29 cellular contexts compared by ENCODE assay signal in the genomic region with DNA sequence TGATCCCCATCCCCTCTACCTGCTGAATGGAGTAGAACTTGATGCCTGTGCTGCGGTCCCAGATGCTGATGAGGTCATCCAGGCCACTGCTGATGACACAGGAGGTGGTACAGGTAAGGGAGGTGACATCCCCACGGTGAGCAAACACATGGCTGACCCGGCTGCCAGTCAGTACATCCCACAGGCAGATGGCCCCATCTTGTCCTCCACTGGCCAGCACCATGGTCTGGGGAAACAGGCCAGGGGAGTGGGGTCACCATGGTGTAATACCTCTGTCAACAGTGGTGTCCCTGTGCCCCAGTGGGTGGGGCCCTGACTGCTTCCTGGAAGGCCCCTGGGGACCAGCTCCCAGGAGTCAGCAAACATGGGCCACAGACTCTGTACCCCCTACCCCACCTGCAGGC. TPM values are rescaled to one million over a fixed set of nuclear protein-coding genes. Genes with fewer than 3 reads are reported as not detected.
DNase-seq lines count a peak whose midpoint lies in the region; ATAC-seq, FAIRE-seq and TF ChIP-seq lines count a peak whose summit lies in the region.
"Had no signal": no experiment of that assay in that cellular context is flagged by ENCODE, and none has a peak within 500 bp of the region (broad histone marks: within the 10 kb centered on the region; RNA-seq: fewer than 3 reads in every experiment).

No MANE protein-coding gene starts in this region.

- H3K4me3 ChIP-seq in GM23338 (no peak overlapping the region), K562 (no peak overlapping the region), mesenchymal stem cell (ENCODE audit: insufficient read depth in 1 of 2, low read depth in 1 of 2, low read length in 2 of 2) (no peak overlapping the region), small intestine (ENCODE audit: low read depth in 1 of 2, low read length in 2 of 2) (no peak overlapping the region), colonic mucosa (no peak overlapping the region)
- H3K4me3 ChIP-seq: skin epidermis, stomach had no signal

- peaks cover 11% of the 10 kb centered on the region for H3K9me3 Mint-ChIP-seq in GM23338
- H3K9me3 Mint-ChIP-seq: activated CD8-positive, alpha-beta T cell treated with anti-CD3 and anti-CD28 coated beads for 36 hours; activated naive CD4-positive, alpha-beta T cell treated with anti-CD3 and anti-CD28 coated beads, Interleukin-2, amount 10 ng/mL, durations not matched to agents 7 days and 5 days; nephron progenitor cell; T-helper 2 cell treated with Interferon-gamma antibody and Interleukin-4, amounts not matched to agents 5 μg/mL and 100 μg/mL, for 36 hours had no signal

- H3K4me1 Mint-ChIP-seq in GM23338, result peaks cover 12% of the 10 kb centered on the region
- H3K4me1 Mint-ChIP-seq: activated naive CD4-positive, alpha-beta T cell treated with anti-CD3 and anti-CD28 coated beads, Interleukin-2, amount 10 ng/mL, durations not matched to agents 7 days and 5 days had no signal

- H3K27ac ChIP-seq in 22Rv1, result peak overlapping the region; percentile 26
- H3K27ac ChIP-seq in GM23338 (ENCODE audit: low read depth), result no peak overlapping the region
- H3K27ac ChIP-seq in K562 (ENCODE audit: extremely low read depth, low read depth, low read length), result no peak overlapping the region
- no peak overlapping the region for H3K27ac ChIP-seq in mesenchymal stem cell (ENCODE audit: low read length, poor library complexity, severe bottlenecking)
- H3K27ac ChIP-seq in small intestine (ENCODE audit: low read depth in 1 of 2, low read length in 1 of 2), result no peak overlapping the region
- H3K27ac ChIP-seq in colonic mucosa, result no peak overlapping the region
- H3K27ac ChIP-seq: KMS-11, stomach had no signal

- H2BK5ac ChIP-seq in mesenchymal stem cell (ENCODE audit: low read depth, low read length, poor library complexity, severe bottlenecking), result no peak overlapping the region

- no peak for DNase-seq in GM23338 (ENCODE audit: low spot score)
- DNase-seq in K562 (ENCODE audit: extremely low read depth in 1 of 4, low spot score in 3 of 4), result peak in 1 of 4 experiments; percentile 28
- DNase-seq in mesenchymal stem cell, result no peak
- no peak for DNase-seq in NCI-H1105 treated with DMSO at 0.1 percent for 48 hours (lab: John Stamatoyannopoulos, UW)
- DNase-seq in small intestine, result no peak
- DNase-seq in NCI-H1436 treated with DMSO at 0.1 percent for 48 hours (lab: John Stamatoyannopoulos, UW), result no peak
- no peak for DNase-seq in colonic mucosa
- DNase-seq: ACHN; activated CD8-positive, alpha-beta T cell treated with anti-CD3 and anti-CD28 coated beads for 36 hours; activated naive CD4-positive, alpha-beta T cell treated with anti-CD3 and anti-CD28 coated beads, Interleukin-2, amount 10 ng/mL, durations not matched to agents 7 days and 5 days; activated T-cell treated with anti-CD3 and anti-CD28 coated beads, Interleukin-2, amount 50 U/mL, for 1 hour; central memory CD4-positive, alpha-beta T cell; effector CD4-positive, alpha-beta T cell; erythroblast; GDM1; left cardiac atrium; MV-4-11; NCI-H2081 treated with DMSO at 0.1 percent for 48 hours; NCI-H510A; nephron progenitor cell; SK-N-SH; stimulated activated CD4-positive, alpha-beta T cell treated with anti-CD3 and anti-CD28 coated beads, Interleukin-2, amount 100 ng/mL, for 48 hours; stomach had no signal

- H3K27ac Mint-ChIP-seq in GM23338, result no peak overlapping the region
- H3K27ac Mint-ChIP-seq: activated CD8-positive, alpha-beta T cell treated with anti-CD3 and anti-CD28 coated beads for 36 hours; T-helper 2 cell treated with Interferon-gamma antibody and Interleukin-4, amounts not matched to agents 5 μg/mL and 100 μg/mL, for 36 hours had no signal

- no peak overlapping the region for H2AFZ ChIP-seq in GM23338
- H2AFZ ChIP-seq in K562 (ENCODE audit: low read depth, low read length), result no peak overlapping the region
- no peak overlapping the region for H2AFZ ChIP-seq in mesenchymal stem cell (ENCODE audit: low read depth, low read length)

- peaks cover 36% of the 10 kb centered on the region for H3K27me3 Mint-ChIP-seq in GM23338 (ENCODE audit: insufficient read depth, low read depth, poor library complexity)
- H3K27me3 Mint-ChIP-seq: activated CD8-positive, alpha-beta T cell treated with anti-CD3 and anti-CD28 coated beads for 36 hours; activated naive CD4-positive, alpha-beta T cell treated with anti-CD3 and anti-CD28 coated beads, Interleukin-2, amount 10 ng/mL, durations not matched to agents 7 days and 5 days; progenitor cell of endocrine pancreas had no signal

- H3K27me3 ChIP-seq in GM23338 (ENCODE audit: insufficient read depth) (no peaks in the 10 kb centered on the region), K562 (ENCODE audit: control insufficient read depth in 2 of 2, insufficient read depth in 2 of 2, low read length in 2 of 2) (no peaks in the 10 kb centered on the region), mesenchymal stem cell (ENCODE audit: control insufficient read depth in 1 of 2, insufficient read depth in 1 of 2, low read length in 2 of 2) (no peaks in the 10 kb centered on the region), small intestine (ENCODE audit: control insufficient read depth in 2 of 2, insufficient read depth in 2 of 2, low read length in 2 of 2) (no peaks in the 10 kb centered on the region), colonic mucosa (no peaks in the 10 kb centered on the region)
- H3K27me3 ChIP-seq: stomach had no signal

- peaks cover 58% of the 10 kb centered on the region for H3K36me3 Mint-ChIP-seq in GM23338 (ENCODE audit: low read depth)

- H3F3A ChIP-seq in GM23338 (replicated peaks; ENCODE audit: low read depth), result 0 out of 2 replicates have a peak, but pooled peaks cover 20% of the 10 kb centered on the region

- TF ChIP-seq RAD21 in K562 (CRISPR knock-in tag; conservative IDR thresholded peaks at IDR 0.05 in 1 of 2, IDR thresholded peaks at IDR 0.05 in 1 of 2), result no peak

- H2AK5ac ChIP-seq in mesenchymal stem cell (ENCODE audit: low read length, severe bottlenecking), result no peak overlapping the region

- H3K9me1 ChIP-seq in K562 (ENCODE audit: control insufficient read depth, insufficient read depth, low read length), result no peaks in the 10 kb centered on the region

- FAIRE-seq in K562 (lab: Jason Lieb, UNC) (peak; percentile 11), small intestine (lab: Jason Lieb, UNC) (no peak)
- FAIRE-seq: frontal cortex had no signal

- H4K91ac ChIP-seq in mesenchymal stem cell (ENCODE audit: low read length), result peak overlapping the region; percentile 29

- no peak overlapping the region for H3K4me3 Mint-ChIP-seq in GM23338
- H3K4me3 Mint-ChIP-seq: activated CD8-positive, alpha-beta T cell treated with anti-CD3 and anti-CD28 coated beads for 36 hours; activated naive CD4-positive, alpha-beta T cell treated with anti-CD3 and anti-CD28 coated beads, Interleukin-2, amount 10 ng/mL, durations not matched to agents 7 days and 5 days; nephron progenitor cell; T-helper 2 cell treated with Interferon-gamma antibody and Interleukin-4, amounts not matched to agents 5 μg/mL and 100 μg/mL, for 36 hours had no signal

- no peak overlapping the region for H3K23ac ChIP-seq in mesenchymal stem cell (ENCODE audit: low read length in 2 of 2)

- H3K9me2 ChIP-seq in GM23338 (ENCODE audit: insufficient read depth), result no peaks in the 10 kb centered on the region
- H3K9me2 ChIP-seq: SK-N-SH had no signal

- H4K20me1 ChIP-seq in GM23338 (replicated peaks; ENCODE audit: insufficient read depth) (peaks cover 6% of the 10 kb centered on the region; the same call in 1 of the 2 replicates), K562 (replicated peaks; ENCODE audit: control insufficient read depth, insufficient read depth, low read length) (peaks cover 9% of the 10 kb centered on the region; the same call in 1 of the 2 replicates)

- H3K4me1 ChIP-seq in GM23338 (ENCODE audit: insufficient read depth) (no peaks in the 10 kb centered on the region), K562 (replicated peaks in 1 of 2; ENCODE audit: control insufficient read depth in 2 of 2, insufficient read depth in 2 of 2, low read length in 2 of 2) (peaks cover 0 to 43% of the 10 kb centered on the region in 2 experiments; a peak in 1 of 5 replicates), mesenchymal stem cell (ENCODE audit: control insufficient read depth, insufficient read depth, low read depth, low read length) (peaks cover 40% of the 10 kb centered on the region), small intestine (ENCODE audit: control insufficient read depth in 2 of 2, insufficient read depth in 1 of 2, low read depth in 1 of 2, low read length in 1 of 2) (no peaks in the 10 kb centered on the region), colonic mucosa (no peaks in the 10 kb centered on the region)

- no peaks in the 10 kb centered on the region for H3K9me3 ChIP-seq in K562 (replicated peaks; ENCODE audit: control insufficient read depth, insufficient read depth, low read depth, low read length)
- H3K9me3 ChIP-seq in mesenchymal stem cell (ENCODE audit: control insufficient read depth, low read length), result no peaks in the 10 kb centered on the region
- no peaks in the 10 kb centered on the region for H3K9me3 ChIP-seq in small intestine (ENCODE audit: control insufficient read depth, low read depth)
- no peaks in the 10 kb centered on the region for H3K9me3 ChIP-seq in colonic mucosa
- H3K9me3 ChIP-seq: SK-N-SH, stomach had no signal

- no peaks in the 10 kb centered on the region for H3K36me3 ChIP-seq in GM23338 (ENCODE audit: insufficient read depth)
- H3K36me3 ChIP-seq in K562 (ENCODE audit: control insufficient read depth, insufficient read depth, low read length), result peaks cover 87% of the 10 kb centered on the region; the same call in 2 of the 3 replicates
- peaks cover 68 to 88% of the 10 kb centered on the region in 2 experiments for H3K36me3 ChIP-seq in mesenchymal stem cell (ENCODE audit: control insufficient read depth in 1 of 2, insufficient read depth in 2 of 2, low read depth in 1 of 2, low read length in 2 of 2)
- peaks cover 24 to 35% of the 10 kb centered on the region in 2 donors for H3K36me3 ChIP-seq in small intestine (ENCODE audit: control insufficient read depth in 2 of 2, insufficient read depth in 2 of 2, low read length in 2 of 2)
- H3K36me3 ChIP-seq in colonic mucosa, result peaks cover 8% of the 10 kb centered on the region

- no peak overlapping the region for H3K4ac ChIP-seq in mesenchymal stem cell (ENCODE audit: low read depth in 1 of 2, low read length in 2 of 2)

- H3K18ac ChIP-seq in mesenchymal stem cell (ENCODE audit: low read depth in 1 of 2, low read length in 2 of 2), result no peak overlapping the region

- H3K14ac ChIP-seq in mesenchymal stem cell (ENCODE audit: low read length in 2 of 2), result peak overlapping the region in 1 of 2 experiments; percentile 26

- no peak overlapping the region for H3K4me2 ChIP-seq in GM23338
- H3K4me2 ChIP-seq in K562 (ENCODE audit: insufficient read depth, low read length), result no peak overlapping the region
- no peak overlapping the region for H3K4me2 ChIP-seq in mesenchymal stem cell (ENCODE audit: low read length, poor library complexity, severe bottlenecking)
- H3K4me2 ChIP-seq: KMS-11, SK-N-SH had no signal

- TF ChIP-seq EP300 in K562 (IDR thresholded peaks at IDR 0.05; ENCODE audit: low read length), result no peak

- in situ Hi-C loops in K562 (cut with MboI), result no loop called here

- POLR2A ChIA-PET in K562 (lab: Yijun Ruan, JAX), result interaction anchor here (0.6 to 1.3 kb wide), 2 partner anchors 25 to 467 kb away, joined by 3 read pairs; no protein-coding TSS in a partner anchor

- TF ChIP-seq POLR2A in K562 (conservative IDR thresholded peaks at IDR 0.05), result peak; percentile 57; the same call in 1 of the 2 replicates

- WGBS in K562 (ENCODE audit: insufficient coverage, low coverage, missing lambda C conversion rate), result 65% methylated on average over 3 of the region's 3 CpGs
- WGBS in mesenchymal stem cell, result 93% methylated on average over 3 of the region's 3 CpGs
- WGBS in small intestine, 3 donors, result 75 to 90% (median 83%) methylated on average over 3 of the region's 3 CpGs

- TF ChIP-seq CTCF in 22Rv1 (IDR thresholded peaks at IDR 0.05) (no peak), GM23338 (conservative IDR thresholded peaks at IDR 0.05; ENCODE audit: low read depth in 2 of 2) (no peak), K562 (IDR thresholded peaks at IDR 0.05 in 2 of 3, conservative IDR thresholded peaks at IDR 0.05 in 1 of 3; ENCODE audit: insufficient read depth in 2 of 3, low read depth in 1 of 3, low read length in 3 of 3) (no peak), colonic mucosa (IDR thresholded peaks at IDR 0.05) (no peak)

- no peak overlapping the region for H4K8ac ChIP-seq in mesenchymal stem cell (ENCODE audit: low read length)

- CTCF ChIA-PET in K562 (lab: Yijun Ruan, JAX; ENCODE audit: low intra/inter-chr PET ratio), result no interaction called here

- H3K9ac ChIP-seq in K562 (ENCODE audit: insufficient read depth in 1 of 2, low read depth in 2 of 2, low read length in 2 of 2) (peak overlapping the region in 1 of 2 experiments; percentile 66; a peak in 2 of 4 replicates), mesenchymal stem cell (ENCODE audit: low read length) (no peak overlapping the region), colonic mucosa (ENCODE audit: low read depth in 2 of 2, low read length in 2 of 2) (no peak overlapping the region)
- H3K9ac ChIP-seq: KMS-11, SK-N-SH had no signal

- H2BK12ac ChIP-seq in mesenchymal stem cell (ENCODE audit: low read length in 2 of 2), result peak overlapping the region in 1 of 2 experiments; percentile 3

- no peak overlapping the region for H2BK120ac ChIP-seq in mesenchymal stem cell (ENCODE audit: low read depth, low read length)

- H2BK15ac ChIP-seq in mesenchymal stem cell (ENCODE audit: low read depth, poor library complexity, severe bottlenecking), result no peak overlapping the region

- ATAC-seq in GM23338, result no peak
- ATAC-seq in K562, result no peak; the same call in 2 of the 3 replicates
- ATAC-seq: activated CD8-positive, alpha-beta T cell treated with anti-CD3 and anti-CD28 coated beads for 36 hours; left cardiac atrium had no signal

- peaks cover 18% of the 10 kb centered on the region for H3K79me1 ChIP-seq in mesenchymal stem cell (replicated peaks; ENCODE audit: low read length, poor library complexity, severe bottlenecking)

- H3K79me2 ChIP-seq in GM23338 (replicated peaks; ENCODE audit: insufficient read depth) (no peaks in the 10 kb centered on the region), K562 (ENCODE audit: control insufficient read depth, insufficient read depth, low read length) (no peaks in the 10 kb centered on the region)

- BruUV-seq in K562 (replicated peaks; lab: Mats Ljungman, UMichigan), result no TSS peak

- intact Hi-C loops in K562 (cut with micrococcal nuclease) (no loop called here), colonic mucosa (cut with DNase I) (no loop called here)

RNA-seq across cellular contexts. Expression of gene PTPN23, which starts 33.3 kb away (rescaled TPM):
- total RNA-seq in GM23338 (2014; rRNA removed; shearing (Covaris generic)), result 33.9 and 48.8 TPM in 2 replicates
- 14.3 and 16.1 TPM in 2 replicates for polyA plus RNA-seq in GM23338 (2016; fragmentation: Nextera tagmentation; extraction: Ambion mirVana)
- total RNA-seq in K562 (2011; cell fraction: chromatin; rRNA removed; ENCODE audit: low replicate concordance), result 45.6 and 123 TPM in 2 replicates
- 60.9 and 70.8 TPM in 2 replicates for total RNA-seq in K562 (2011; cell fraction: nucleolus; rRNA removed)
- 45.3 and 53.0 TPM in 2 replicates for total RNA-seq in K562 (2011; cell fraction: nucleoplasm; rRNA removed)
- 7.2 and 10.1 TPM in 2 replicates for total RNA-seq in K562 (2014; rRNA removed)
- total RNA-seq in K562 (2014; rRNA removed; fragmentation: Illumina TruSeq; extraction: Trizol), result 5.2 and 6.3 TPM in 2 replicates
- total RNA-seq in K562 (2015; rRNA removed; fragmentation: Illumina TruSeq; extraction: Trizol), result 7.3 and 8.7 TPM in 2 replicates
- total RNA-seq in K562 (2021), result 51.4 and 58.7 TPM in 2 replicates
- polyA plus RNA-seq in K562 (2011; rRNA removed), result 1.7 and 4.6 TPM in 2 replicates
- polyA plus RNA-seq in K562 (2011; cell fraction: cytosol; rRNA removed), result 1.2 and 1.9 TPM in 2 replicates
- 25.3 and 29.3 TPM in 2 replicates for polyA plus RNA-seq in K562 (2011; cell fraction: nucleus; rRNA removed)
- 29.0 and 50.5 TPM in 2 replicates for polyA plus RNA-seq in K562 (2012)
- 14.1 and 24.0 TPM in 2 replicates for polyA plus RNA-seq in K562 (2014; fragmentation: Illumina TruSeq; extraction: Trizol)
- polyA plus RNA-seq in K562 (2014; fragmentation: Nextera tagmentation; extraction: Ambion mirVana), result under 1 TPM; 0.41 to 0.93 TPM
- 11.4 and 20.2 TPM in 2 replicates for polyA plus RNA-seq in K562 (2014; rRNA removed)
- 5.0 and 9.1 TPM in 2 replicates for polyA minus RNA-seq in K562 (2011; rRNA and poly(A)+ RNA removed)
- 16.0 and 22.8 TPM in 2 replicates for polyA minus RNA-seq in K562 (2011; cell fraction: cytosol; rRNA and poly(A)+ RNA removed)
- polyA minus RNA-seq in K562 (2011; cell fraction: nucleus; rRNA and poly(A)+ RNA removed), result 21.3 and 29.9 TPM in 2 replicates
- polyA plus RNA-seq in mesenchymal stem cell (2013, experiment 1 of 2), result 27.7 TPM
- polyA plus RNA-seq in mesenchymal stem cell (2013, experiment 2 of 2), result 26.0 TPM
- polyA plus RNA-seq in small intestine, result 10 to 100 TPM; 10.3 to 17.3 (median 10.5) TPM
- 10 to 100 TPM; 30.5 to 44.0 TPM for total RNA-seq in colonic mucosa
